Comparison of ENCODE assay signal across 2 cellular contexts in genomic region chr10:124422742-124423141, GRCh38.
TF ChIP-seq lines count a peak whose summit lies in the region.

No MANE protein-coding gene starts in this region.

TF ChIP-seq in IMR-90, 13 proteins besides CTCF, POLR2A, EP300 and RAD21:
- no peak for TF ChIP-seq CEBPB (IDR thresholded peaks at IDR 0.05; ENCODE audit: low read depth, low read length)
- TF ChIP-seq NFE2L2 (IDR thresholded peaks at IDR 0.05; ENCODE audit: low read depth, low read length) = no peak
- no peak for TF ChIP-seq BHLHE40 (IDR thresholded peaks at IDR 0.05; ENCODE audit: low read depth, low read length)
- TF ChIP-seq MAZ (IDR thresholded peaks at IDR 0.05; ENCODE audit: borderline replicate concordance, low read depth, low read length) = no peak
- TF ChIP-seq MXI1 (IDR thresholded peaks at IDR 0.05; ENCODE audit: borderline replicate concordance, low read depth, low read length) = no peak
- no peak for TF ChIP-seq SMC3 (IDR thresholded peaks at IDR 0.05; ENCODE audit: low read depth, low read length)
- TF ChIP-seq FOS (IDR thresholded peaks at IDR 0.05; ENCODE audit: low read depth, low read length) = no peak
- no peak for TF ChIP-seq MAFK (IDR thresholded peaks at IDR 0.05; ENCODE audit: low read depth, low read length)
- TF ChIP-seq, protein P1, sequence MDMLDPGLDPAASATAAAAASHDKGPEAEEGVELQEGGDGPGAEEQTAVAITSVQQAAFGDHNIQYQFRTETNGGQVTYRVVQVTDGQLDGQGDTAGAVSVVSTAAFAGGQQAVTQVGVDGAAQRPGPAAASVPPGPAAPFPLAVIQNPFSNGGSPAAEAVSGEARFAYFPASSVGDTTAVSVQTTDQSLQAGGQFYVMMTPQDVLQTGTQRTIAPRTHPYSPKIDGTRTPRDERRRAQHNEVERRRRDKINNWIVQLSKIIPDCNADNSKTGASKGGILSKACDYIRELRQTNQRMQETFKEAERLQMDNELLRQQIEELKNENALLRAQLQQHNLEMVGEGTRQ (IDR thresholded peaks at IDR 0.05; ENCODE audit: low read depth, low read length) = no peak
- TF ChIP-seq CHD1 (IDR thresholded peaks at IDR 0.05; ENCODE audit: low read depth, low read length) = no peak
- TF ChIP-seq RFX5 (IDR thresholded peaks at IDR 0.05; ENCODE audit: low read depth, low read length) = no peak

TF ChIP-seq in H1, 55 proteins besides CTCF, POLR2A, EP300 and RAD21:
- TF ChIP-seq JUND (IDR thresholded peaks at IDR 0.05; ENCODE audit: low read length) = no peak
- TF ChIP-seq TEAD4 (IDR thresholded peaks at IDR 0.05; ENCODE audit: low read depth, low read length) = no peak
- TF ChIP-seq CEBPB (IDR thresholded peaks at IDR 0.05; ENCODE audit: low read depth, low read length) = no peak
- TF ChIP-seq TCF12 (IDR thresholded peaks at IDR 0.05; ENCODE audit: low read depth, low read length) = no peak
- no peak for TF ChIP-seq POU5F1 (IDR thresholded peaks at IDR 0.05; ENCODE audit: low read depth, low read length)
- TF ChIP-seq ASH2L (IDR thresholded peaks at IDR 0.05; ENCODE audit: low read length) = no peak
- TF ChIP-seq SP2 (IDR thresholded peaks at IDR 0.05; ENCODE audit: low read length) = no peak
- TF ChIP-seq, protein P2, sequence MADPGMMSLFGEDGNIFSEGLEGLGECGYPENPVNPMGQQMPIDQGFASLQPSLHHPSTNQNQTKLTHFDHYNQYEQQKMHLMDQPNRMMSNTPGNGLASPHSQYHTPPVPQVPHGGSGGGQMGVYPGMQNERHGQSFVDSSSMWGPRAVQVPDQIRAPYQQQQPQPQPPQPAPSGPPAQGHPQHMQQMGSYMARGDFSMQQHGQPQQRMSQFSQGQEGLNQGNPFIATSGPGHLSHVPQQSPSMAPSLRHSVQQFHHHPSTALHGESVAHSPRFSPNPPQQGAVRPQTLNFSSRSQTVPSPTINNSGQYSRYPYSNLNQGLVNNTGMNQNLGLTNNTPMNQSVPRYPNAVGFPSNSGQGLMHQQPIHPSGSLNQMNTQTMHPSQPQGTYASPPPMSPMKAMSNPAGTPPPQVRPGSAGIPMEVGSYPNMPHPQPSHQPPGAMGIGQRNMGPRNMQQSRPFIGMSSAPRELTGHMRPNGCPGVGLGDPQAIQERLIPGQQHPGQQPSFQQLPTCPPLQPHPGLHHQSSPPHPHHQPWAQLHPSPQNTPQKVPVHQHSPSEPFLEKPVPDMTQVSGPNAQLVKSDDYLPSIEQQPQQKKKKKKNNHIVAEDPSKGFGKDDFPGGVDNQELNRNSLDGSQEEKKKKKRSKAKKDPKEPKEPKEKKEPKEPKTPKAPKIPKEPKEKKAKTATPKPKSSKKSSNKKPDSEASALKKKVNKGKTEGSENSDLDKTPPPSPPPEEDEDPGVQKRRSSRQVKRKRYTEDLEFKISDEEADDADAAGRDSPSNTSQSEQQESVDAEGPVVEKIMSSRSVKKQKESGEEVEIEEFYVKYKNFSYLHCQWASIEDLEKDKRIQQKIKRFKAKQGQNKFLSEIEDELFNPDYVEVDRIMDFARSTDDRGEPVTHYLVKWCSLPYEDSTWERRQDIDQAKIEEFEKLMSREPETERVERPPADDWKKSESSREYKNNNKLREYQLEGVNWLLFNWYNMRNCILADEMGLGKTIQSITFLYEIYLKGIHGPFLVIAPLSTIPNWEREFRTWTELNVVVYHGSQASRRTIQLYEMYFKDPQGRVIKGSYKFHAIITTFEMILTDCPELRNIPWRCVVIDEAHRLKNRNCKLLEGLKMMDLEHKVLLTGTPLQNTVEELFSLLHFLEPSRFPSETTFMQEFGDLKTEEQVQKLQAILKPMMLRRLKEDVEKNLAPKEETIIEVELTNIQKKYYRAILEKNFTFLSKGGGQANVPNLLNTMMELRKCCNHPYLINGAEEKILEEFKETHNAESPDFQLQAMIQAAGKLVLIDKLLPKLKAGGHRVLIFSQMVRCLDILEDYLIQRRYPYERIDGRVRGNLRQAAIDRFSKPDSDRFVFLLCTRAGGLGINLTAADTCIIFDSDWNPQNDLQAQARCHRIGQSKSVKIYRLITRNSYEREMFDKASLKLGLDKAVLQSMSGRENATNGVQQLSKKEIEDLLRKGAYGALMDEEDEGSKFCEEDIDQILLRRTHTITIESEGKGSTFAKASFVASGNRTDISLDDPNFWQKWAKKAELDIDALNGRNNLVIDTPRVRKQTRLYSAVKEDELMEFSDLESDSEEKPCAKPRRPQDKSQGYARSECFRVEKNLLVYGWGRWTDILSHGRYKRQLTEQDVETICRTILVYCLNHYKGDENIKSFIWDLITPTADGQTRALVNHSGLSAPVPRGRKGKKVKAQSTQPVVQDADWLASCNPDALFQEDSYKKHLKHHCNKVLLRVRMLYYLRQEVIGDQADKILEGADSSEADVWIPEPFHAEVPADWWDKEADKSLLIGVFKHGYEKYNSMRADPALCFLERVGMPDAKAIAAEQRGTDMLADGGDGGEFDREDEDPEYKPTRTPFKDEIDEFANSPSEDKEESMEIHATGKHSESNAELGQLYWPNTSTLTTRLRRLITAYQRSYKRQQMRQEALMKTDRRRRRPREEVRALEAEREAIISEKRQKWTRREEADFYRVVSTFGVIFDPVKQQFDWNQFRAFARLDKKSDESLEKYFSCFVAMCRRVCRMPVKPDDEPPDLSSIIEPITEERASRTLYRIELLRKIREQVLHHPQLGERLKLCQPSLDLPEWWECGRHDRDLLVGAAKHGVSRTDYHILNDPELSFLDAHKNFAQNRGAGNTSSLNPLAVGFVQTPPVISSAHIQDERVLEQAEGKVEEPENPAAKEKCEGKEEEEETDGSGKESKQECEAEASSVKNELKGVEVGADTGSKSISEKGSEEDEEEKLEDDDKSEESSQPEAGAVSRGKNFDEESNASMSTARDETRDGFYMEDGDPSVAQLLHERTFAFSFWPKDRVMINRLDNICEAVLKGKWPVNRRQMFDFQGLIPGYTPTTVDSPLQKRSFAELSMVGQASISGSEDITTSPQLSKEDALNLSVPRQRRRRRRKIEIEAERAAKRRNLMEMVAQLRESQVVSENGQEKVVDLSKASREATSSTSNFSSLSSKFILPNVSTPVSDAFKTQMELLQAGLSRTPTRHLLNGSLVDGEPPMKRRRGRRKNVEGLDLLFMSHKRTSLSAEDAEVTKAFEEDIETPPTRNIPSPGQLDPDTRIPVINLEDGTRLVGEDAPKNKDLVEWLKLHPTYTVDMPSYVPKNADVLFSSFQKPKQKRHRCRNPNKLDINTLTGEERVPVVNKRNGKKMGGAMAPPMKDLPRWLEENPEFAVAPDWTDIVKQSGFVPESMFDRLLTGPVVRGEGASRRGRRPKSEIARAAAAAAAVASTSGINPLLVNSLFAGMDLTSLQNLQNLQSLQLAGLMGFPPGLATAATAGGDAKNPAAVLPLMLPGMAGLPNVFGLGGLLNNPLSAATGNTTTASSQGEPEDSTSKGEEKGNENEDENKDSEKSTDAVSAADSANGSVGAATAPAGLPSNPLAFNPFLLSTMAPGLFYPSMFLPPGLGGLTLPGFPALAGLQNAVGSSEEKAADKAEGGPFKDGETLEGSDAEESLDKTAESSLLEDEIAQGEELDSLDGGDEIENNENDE (IDR thresholded peaks at IDR 0.05; ENCODE audit: insufficient replicate concordance, low read length) = no peak
- no peak for TF ChIP-seq CTBP2 (IDR thresholded peaks at IDR 0.05; ENCODE audit: borderline replicate concordance, insufficient read depth, insufficient read length, low read length)
- no peak for TF ChIP-seq TAF7 (optimal IDR thresholded peaks at IDR 0.05; ENCODE audit: borderline replicate concordance, low read depth, low read length)
- no peak for TF ChIP-seq RBBP5 (IDR thresholded peaks at IDR 0.05; ENCODE audit: borderline replicate concordance, low read depth, low read length)
